Comparison of ENCODE assay signal across 11 cellular contexts in genomic region chr6:26598267-26598666, GRCh38. TPM values are rescaled to one million over a fixed set of nuclear protein-coding genes. Genes with fewer than 3 reads are reported as not detected.
DNase-seq lines count a peak whose midpoint lies in the region; ATAC-seq, FAIRE-seq and TF ChIP-seq lines count a peak whose summit lies in the region.
"Had no signal": no experiment of that assay in that cellular context is flagged by ENCODE, and none has a peak within 500 bp of the region (broad histone marks: within the 10 kb centered on the region; RNA-seq: fewer than 3 reads in every experiment).

No MANE protein-coding gene starts in this region.

- H3K27ac Mint-ChIP-seq in astrocyte (ENCODE audit: unreplicated experiment), result no peak overlapping the region
- H3K27ac Mint-ChIP-seq in naive thymus-derived CD8-positive, alpha-beta T cell, result peak overlapping the region in 6 of 10 donors; percentile 53 to 95 (median 88)
- H3K27ac Mint-ChIP-seq in CD4-positive, alpha-beta T cell, result no peak overlapping the region

- no peak for ATAC-seq in naive thymus-derived CD8-positive, alpha-beta T cell
- no peak for ATAC-seq in CD4-positive, alpha-beta T cell (ENCODE audit: poor library complexity)

- no peak overlapping the region for H3K4me3 Mint-ChIP-seq in astrocyte (ENCODE audit: unreplicated experiment)
- no peak overlapping the region for H3K4me3 Mint-ChIP-seq in naive thymus-derived CD8-positive, alpha-beta T cell
- H3K4me3 Mint-ChIP-seq in CD4-positive, alpha-beta T cell, result no peak overlapping the region

- peaks cover 17% of the 10 kb centered on the region for H3K4me1 ChIP-seq in astrocyte (ENCODE audit: insufficient read depth, low read length)

- H3K36me3 ChIP-seq in astrocyte (ENCODE audit: insufficient read depth, low read length), result peaks cover 17% of the 10 kb centered on the region

- DNase-seq in AG10803 (ENCODE audit: low read depth) (no peak), astrocyte (ENCODE audit: low read depth) (no peak), 8988T (no peak), RWPE1 (ENCODE audit: low spot score) (no peak), LoVo (ENCODE audit: low spot score) (no peak)
- no peak for DNase-seq in naive thymus-derived CD8-positive, alpha-beta T cell
- no peak for DNase-seq in CD4-positive, alpha-beta T cell
- DNase-seq: activated T-cell treated with anti-CD3 and anti-CD28 coated beads, Interleukin-2, amount 50 U/mL, for 1 hour had no signal

- H3K9ac ChIP-seq in astrocyte (ENCODE audit: low read length), result peak overlapping the region; percentile 96

- H3K4me1 Mint-ChIP-seq in astrocyte (ENCODE audit: low read depth, unreplicated experiment), result peaks cover 3% of the 10 kb centered on the region
- H3K4me1 Mint-ChIP-seq in naive thymus-derived CD8-positive, alpha-beta T cell, result peaks cover 8 to 28% (median 21%) of the 10 kb centered on the region in 4 donors
- H3K4me1 Mint-ChIP-seq in CD4-positive, alpha-beta T cell (ENCODE audit: low read depth), result peaks cover 23% of the 10 kb centered on the region

- H3K4me2 ChIP-seq in astrocyte (ENCODE audit: low read length), result peak overlapping the region; percentile 99

- H3K9me3 ChIP-seq in astrocyte (ENCODE audit: insufficient read depth, low read depth, low read length), result no peaks in the 10 kb centered on the region
- H3K9me3 ChIP-seq in CD4-positive, alpha-beta T cell (ENCODE audit: control insufficient read depth, low read length), result no peaks in the 10 kb centered on the region
- H3K9me3 ChIP-seq: breast epithelium had no signal

- peaks cover 3% of the 10 kb centered on the region for H3K36me3 Mint-ChIP-seq in astrocyte (ENCODE audit: low read depth, unreplicated experiment)
- peaks cover 0 to 33% (median 9%) of the 10 kb centered on the region in 3 donors for H3K36me3 Mint-ChIP-seq in naive thymus-derived CD8-positive, alpha-beta T cell
- peaks cover 31% of the 10 kb centered on the region for H3K36me3 Mint-ChIP-seq in CD4-positive, alpha-beta T cell (ENCODE audit: low read depth)

- no peak overlapping the region for H2AFZ ChIP-seq in astrocyte (ENCODE audit: low read depth, low read length)

- no peaks in the 10 kb centered on the region for H3K27me3 Mint-ChIP-seq in astrocyte (ENCODE audit: low read depth, unreplicated experiment)
- H3K27me3 Mint-ChIP-seq in naive thymus-derived CD8-positive, alpha-beta T cell, result peaks cover 0 to 17% (median 13%) of the 10 kb centered on the region in 5 donors
- peaks cover 17% of the 10 kb centered on the region for H3K27me3 Mint-ChIP-seq in CD4-positive, alpha-beta T cell

- no peak for FAIRE-seq in astrocyte (lab: Jason Lieb, UNC)
- FAIRE-seq: TTC549 had no signal

- H3K4me3 ChIP-seq in AG10803 (ENCODE audit: low read length) (peak overlapping the region; percentile 100), GM08714 (ENCODE audit: low read length) (peak overlapping the region; percentile 85; the same call in 1 of the 2 replicates), astrocyte (ENCODE audit: insufficient read depth, low read depth, low read length) (peak overlapping the region; percentile 99)

- TF ChIP-seq CTCF in AG10803 (conservative IDR thresholded peaks at IDR 0.05; ENCODE audit: low read length) (no peak), astrocyte (IDR thresholded peaks at IDR 0.05; ENCODE audit: insufficient read depth, low read depth, low read length) (no peak), RWPE1 (conservative IDR thresholded peaks at IDR 0.05; ENCODE audit: low read depth) (no peak)
- no peak for TF ChIP-seq CTCF in CD4-positive, alpha-beta T cell (IDR thresholded peaks at IDR 0.05)

- H3K27ac ChIP-seq in astrocyte (ENCODE audit: low read depth, low read length), result no peak overlapping the region
- no peak overlapping the region for H3K27ac ChIP-seq in CD4-positive, alpha-beta T cell (ENCODE audit: low read depth, low read length)
- H3K27ac ChIP-seq in RWPE1, result no peak overlapping the region

- CTCF ChIA-PET in CD4-positive, alpha-beta T cell (lab: Charles Lee), result no interaction called here
- CTCF ChIA-PET in RWPE1 (lab: Yijun Ruan, JAX), result no interaction called here

- intact Hi-C loops in CD4-positive, alpha-beta T cell (cut with DNase I, micrococcal nuclease), result loop anchor here (5.0 to 10.0 kb wide), 3 partner anchors 423 to 543 kb away; a partner anchor contains a TSS

- POLR2A ChIA-PET in naive thymus-derived CD8-positive, alpha-beta T cell (lab: Charles Lee), result no interaction called here
- POLR2A ChIA-PET in CD4-positive, alpha-beta T cell (lab: Charles Lee), result no interaction called here
- POLR2A ChIA-PET in RWPE1 (lab: Yijun Ruan, JAX; ENCODE audit: low non-redundant PET), result no interaction called here

- H3K79me2 ChIP-seq in astrocyte (ENCODE audit: insufficient read depth, low read length), result peaks cover 22% of the 10 kb centered on the region

- no peaks in the 10 kb centered on the region for H3K9me3 Mint-ChIP-seq in astrocyte (ENCODE audit: unreplicated experiment)
- H3K9me3 Mint-ChIP-seq in naive thymus-derived CD8-positive, alpha-beta T cell, result no peaks in the 10 kb centered on the region
- no peaks in the 10 kb centered on the region for H3K9me3 Mint-ChIP-seq in CD4-positive, alpha-beta T cell

- H3K27me3 ChIP-seq in astrocyte (ENCODE audit: insufficient read depth, low read length), result peaks cover 3% of the 10 kb centered on the region
- peaks cover 14% of the 10 kb centered on the region for H3K27me3 ChIP-seq in CD4-positive, alpha-beta T cell (ENCODE audit: control insufficient read depth, insufficient read depth, low read length)

- H4K20me1 ChIP-seq in astrocyte (ENCODE audit: insufficient read depth, low read length), result peaks cover 10% of the 10 kb centered on the region

RNA-seq across cellular contexts. Expression of gene ABT1, which starts 1.5 kb away (rescaled TPM):
- total RNA-seq in astrocyte, result 17.1 and 17.3 TPM in 2 replicates
- total RNA-seq in naive thymus-derived CD8-positive, alpha-beta T cell, result 10 to 100 TPM; 41.8 to 43.1 TPM
- polyA plus RNA-seq in naive thymus-derived CD8-positive, alpha-beta T cell, result 10 to 100 TPM; 36.7 to 43.6 (median 39.9) TPM
- 10 to 100 TPM; 39.8 to 40.4 TPM for total RNA-seq in CD4-positive, alpha-beta T cell

Comparison
In these comparisons a context has a peak if more than half of its experiments do, and no peak if none do; other contexts are left out.
1. H3K27ac Mint-ChIP-seq: peak in naive thymus-derived CD8-positive, alpha-beta T cell (6 of 10); none in astrocyte (single experiment) and CD4-positive, alpha-beta T cell (single experiment).
2. Peak in every context shown above with its lines, with median percentiles within 50 percentile points of each other: H3K4me3 ChIP-seq.